11 cellular contexts compared by ENCODE assay signal in the genomic region with DNA sequence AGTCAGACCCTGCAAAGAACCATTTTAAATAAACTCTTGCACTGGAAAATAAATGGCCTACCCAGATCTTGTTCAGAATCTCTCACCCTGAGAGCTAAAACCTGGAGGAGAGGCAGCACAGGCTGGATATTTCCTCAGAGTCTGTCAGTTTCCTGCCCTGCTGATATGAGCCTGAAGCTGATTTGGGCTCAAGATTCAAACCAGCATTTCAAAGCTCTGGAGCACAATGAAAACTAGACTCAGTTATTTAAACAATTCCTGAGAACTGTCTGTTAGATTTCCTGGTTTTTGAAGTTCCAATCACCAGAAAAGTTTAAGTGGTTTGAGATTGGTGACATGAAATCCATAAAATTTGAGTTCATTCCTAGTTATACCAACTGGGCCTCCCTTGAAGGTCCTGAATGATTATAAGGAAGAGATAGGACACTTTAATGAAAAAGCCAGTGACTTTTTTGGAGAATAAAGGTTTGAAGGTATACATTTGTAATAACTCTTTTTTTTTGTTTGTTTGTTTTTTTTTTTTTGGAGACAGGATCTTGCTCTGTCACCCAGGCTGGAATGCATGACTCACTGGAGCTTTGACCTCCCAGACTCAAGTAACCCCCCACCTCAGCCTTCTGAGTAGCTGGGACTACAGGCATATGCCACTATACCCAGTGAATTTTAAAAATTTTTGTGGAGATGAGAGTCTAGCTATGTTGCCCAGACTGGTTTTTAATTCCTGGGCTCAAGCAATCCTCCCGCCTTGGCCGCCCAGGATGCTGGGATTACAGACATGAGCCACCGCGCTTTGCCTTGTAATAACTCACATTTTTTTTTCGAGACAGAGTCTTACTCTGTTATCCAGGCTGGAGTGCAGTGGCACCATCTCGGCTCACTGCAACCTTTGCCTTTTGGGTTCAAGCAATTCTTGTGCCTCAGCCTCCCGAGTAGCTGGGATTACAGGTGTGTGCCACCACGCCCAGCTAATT. TPM values are rescaled to one million over a fixed set of nuclear protein-coding genes. Genes with fewer than 3 reads are reported as not detected.
A peak's percentile ranks its signal among the peaks of the same experiment; 100 is the strongest.
DNase-seq lines count a peak whose midpoint lies in the region; ATAC-seq lines count a peak whose summit lies in the region.
"Had no signal": no experiment of that assay in that cellular context is flagged by ENCODE, and none has a peak within 500 bp of the region (broad histone marks: within the 10 kb centered on the region; RNA-seq: fewer than 3 reads in every experiment).

No MANE protein-coding gene starts in this region.

- intact Hi-C loops in activated CD4-positive, alpha-beta memory T cell treated with anti-CD3 and anti-CD28 coated beads for 36 hours (cut with micrococcal nuclease) = no loop called here

- H3K36me3 Mint-ChIP-seq in activated CD4-positive, alpha-beta memory T cell treated with anti-CD3 and anti-CD28 coated beads for 36 hours = peaks cover 17% of the 10 kb centered on the region

- H3K27me3 Mint-ChIP-seq in activated CD4-positive, alpha-beta memory T cell treated with anti-CD3 and anti-CD28 coated beads for 36 hours = no peaks in the 10 kb centered on the region

- no peaks in the 10 kb centered on the region for H3K9me3 Mint-ChIP-seq in activated CD4-positive, alpha-beta memory T cell treated with anti-CD3 and anti-CD28 coated beads for 36 hours

- CTCF ChIA-PET in activated CD4-positive, alpha-beta memory T cell treated with anti-CD3 and anti-CD28 coated beads for 36 hours (lab: Charles Lee) = interaction anchor here (1.0 to 1.5 kb wide), 4 partner anchors 23 to 101 kb away, joined by 3 to 9 read pairs (median 4); partner anchors contain the start of genes MSANTD2, SIAE and SPA17

- ATAC-seq in GM21576 (IDR thresholded peaks at IDR 0.05; ENCODE audit: unreplicated experiment) = no peak
- ATAC-seq: heart left ventricle had no signal

- DNase-seq in A172 (ENCODE audit: low spot score) (peak; percentile 79), NCI-H226 (peak; percentile 72), fibroblast of gingiva (ENCODE audit: low read depth) (peak; percentile 11), RKO (ENCODE audit: low spot score) (no peak)
- DNase-seq in activated CD4-positive, alpha-beta memory T cell treated with anti-CD3 and anti-CD28 coated beads for 36 hours = no peak
- DNase-seq: activated CD4-positive, alpha-beta T cell treated with anti-CD3 and anti-CD28 coated beads for 1 hour; heart left ventricle; NCI-H2227 treated with DMSO at 0.1 percent for 48 hours; SHP77 had no signal

- no peak overlapping the region for H3K4me3 Mint-ChIP-seq in activated CD4-positive, alpha-beta memory T cell treated with anti-CD3 and anti-CD28 coated beads for 36 hours

- POLR2A ChIA-PET in activated CD4-positive, alpha-beta memory T cell treated with anti-CD3 and anti-CD28 coated beads for 36 hours (lab: Charles Lee) = no interaction called here

- H3K27ac Mint-ChIP-seq in activated CD4-positive, alpha-beta memory T cell treated with anti-CD3 and anti-CD28 coated beads for 36 hours = no peak overlapping the region

- no peaks in the 10 kb centered on the region for H3K4me1 Mint-ChIP-seq in activated CD4-positive, alpha-beta memory T cell treated with anti-CD3 and anti-CD28 coated beads for 36 hours (ENCODE audit: low read depth)

RNA-seq across cellular contexts. Expression of gene ESAM, which starts 8.0 kb away (rescaled TPM):
- total RNA-seq in A172 (2014; rRNA removed; shearing (Covaris generic)) = 0.10 TPM in 2 replicates
- under 1 TPM; 0.64 to 0.75 TPM for total RNA-seq in activated CD4-positive, alpha-beta memory T cell treated with anti-CD3 and anti-CD28 coated beads for 36 hours
- total RNA-seq: G401 had no signal

RNA-seq across cellular contexts. Expression of gene VSIG2, which starts 18.0 kb away (rescaled TPM):
- total RNA-seq in A172 (2014; rRNA removed; shearing (Covaris generic)) = not detected in 2 replicates
- total RNA-seq in activated CD4-positive, alpha-beta memory T cell treated with anti-CD3 and anti-CD28 coated beads for 36 hours = under 1 TPM; 0.31 to 0.34 TPM
- total RNA-seq: G401 had no signal

RNA-seq across cellular contexts. Expression of gene MSANTD2, which starts 30.1 kb away (rescaled TPM):
- total RNA-seq in A172 (2014; rRNA removed; shearing (Covaris generic)) = 6.7 and 9.6 TPM in 2 replicates
- total RNA-seq in activated CD4-positive, alpha-beta memory T cell treated with anti-CD3 and anti-CD28 coated beads for 36 hours = 1 to 10 TPM; 6.1 to 6.4 TPM

RNA-seq across cellular contexts. Expression of gene NRGN, which starts 30.3 kb away (rescaled TPM):
- 0.45 and 0.46 TPM in 2 replicates for total RNA-seq in A172 (2014; rRNA removed; shearing (Covaris generic))
- 10 to 100 TPM; 15.3 to 17.0 TPM for total RNA-seq in activated CD4-positive, alpha-beta memory T cell treated with anti-CD3 and anti-CD28 coated beads for 36 hours

Comparison
In these comparisons a context has a peak if more than half of its experiments do, and no peak if none do; other contexts are left out.
1. DNase-seq: peak in A172 (single experiment), NCI-H226 (single experiment) and fibroblast of gingiva (single experiment); none in activated CD4-positive, alpha-beta memory T cell treated with anti-CD3 and anti-CD28 coated beads for 36 hours (single experiment) and RKO (single experiment).